1 cellular context compared by ENCODE assay signal in genomic region chr12:108542320-108542719, GRCh38.
TF ChIP-seq lines count a peak whose summit lies in the region.

No MANE protein-coding gene starts in this region.

TF ChIP-seq in IMR-90, 13 proteins besides CTCF, POLR2A, EP300 and RAD21:
- TF ChIP-seq MXI1 (IDR thresholded peaks at IDR 0.05; ENCODE audit: borderline replicate concordance, low read depth, low read length) = no peak
- TF ChIP-seq MAFK (IDR thresholded peaks at IDR 0.05; ENCODE audit: low read depth, low read length) = no peak
- no peak for TF ChIP-seq BHLHE40 (IDR thresholded peaks at IDR 0.05; ENCODE audit: low read depth, low read length)
- TF ChIP-seq CHD1 (IDR thresholded peaks at IDR 0.05; ENCODE audit: low read depth, low read length) = no peak
- no peak for TF ChIP-seq FOS (IDR thresholded peaks at IDR 0.05; ENCODE audit: low read depth, low read length)
- no peak for TF ChIP-seq SMC3 (IDR thresholded peaks at IDR 0.05; ENCODE audit: low read depth, low read length)
- TF ChIP-seq MAZ (IDR thresholded peaks at IDR 0.05; ENCODE audit: borderline replicate concordance, low read depth, low read length) = no peak
- no peak for TF ChIP-seq RCOR1 (IDR thresholded peaks at IDR 0.05; ENCODE audit: insufficient replicate concordance, low read length)
- TF ChIP-seq NFE2L2 (IDR thresholded peaks at IDR 0.05; ENCODE audit: low read depth, low read length) = no peak
- TF ChIP-seq RFX5 (IDR thresholded peaks at IDR 0.05; ENCODE audit: low read depth, low read length) = no peak
- TF ChIP-seq, protein P1, sequence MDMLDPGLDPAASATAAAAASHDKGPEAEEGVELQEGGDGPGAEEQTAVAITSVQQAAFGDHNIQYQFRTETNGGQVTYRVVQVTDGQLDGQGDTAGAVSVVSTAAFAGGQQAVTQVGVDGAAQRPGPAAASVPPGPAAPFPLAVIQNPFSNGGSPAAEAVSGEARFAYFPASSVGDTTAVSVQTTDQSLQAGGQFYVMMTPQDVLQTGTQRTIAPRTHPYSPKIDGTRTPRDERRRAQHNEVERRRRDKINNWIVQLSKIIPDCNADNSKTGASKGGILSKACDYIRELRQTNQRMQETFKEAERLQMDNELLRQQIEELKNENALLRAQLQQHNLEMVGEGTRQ (IDR thresholded peaks at IDR 0.05; ENCODE audit: low read depth, low read length) = no peak
- TF ChIP-seq, protein P2, sequence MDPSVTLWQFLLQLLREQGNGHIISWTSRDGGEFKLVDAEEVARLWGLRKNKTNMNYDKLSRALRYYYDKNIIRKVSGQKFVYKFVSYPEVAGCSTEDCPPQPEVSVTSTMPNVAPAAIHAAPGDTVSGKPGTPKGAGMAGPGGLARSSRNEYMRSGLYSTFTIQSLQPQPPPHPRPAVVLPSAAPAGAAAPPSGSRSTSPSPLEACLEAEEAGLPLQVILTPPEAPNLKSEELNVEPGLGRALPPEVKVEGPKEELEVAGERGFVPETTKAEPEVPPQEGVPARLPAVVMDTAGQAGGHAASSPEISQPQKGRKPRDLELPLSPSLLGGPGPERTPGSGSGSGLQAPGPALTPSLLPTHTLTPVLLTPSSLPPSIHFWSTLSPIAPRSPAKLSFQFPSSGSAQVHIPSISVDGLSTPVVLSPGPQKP (IDR thresholded peaks at IDR 0.05; ENCODE audit: borderline replicate concordance, low read depth, low read length) = no peak
- TF ChIP-seq CEBPB (IDR thresholded peaks at IDR 0.05; ENCODE audit: low read depth, low read length) = no peak
